In genomic region chr17:76268015-76268749, GRCh38 we compare ENCODE assay signal across 1 cellular context.
TF ChIP-seq lines count a peak whose summit lies in the region.

No MANE protein-coding gene starts in this region.

TF ChIP-seq in K562, 482 proteins besides CTCF, POLR2A, EP300 and RAD21 (continued from another document and continues in another):
- TF ChIP-seq ZBTB9 (CRISPR knock-in tag; IDR thresholded peaks at IDR 0.05) (no peak), MITF (IDR thresholded peaks at IDR 0.05) (peak; percentile 83), POLR3A (IDR thresholded peaks at IDR 0.05; ENCODE audit: borderline replicate concordance, extremely low read depth, insufficient read depth, insufficient read length) (no peak), HDAC8 (tag; IDR thresholded peaks at IDR 0.05) (no peak), ZNF445 (CRISPR knock-in tag; IDR thresholded peaks at IDR 0.05; ENCODE audit: low read depth) (no peak), NBN (IDR thresholded peaks at IDR 0.05; ENCODE audit: low read depth) (no peak; the same call in 1 of the 2 replicates), DIDO1 (tag; IDR thresholded peaks at IDR 0.05; ENCODE audit: low read depth) (no peak), SPI1 (IDR thresholded peaks at IDR 0.05; ENCODE audit: borderline replicate concordance, low read depth, low read length) (peak; percentile 69), KLF13 (tag; IDR thresholded peaks at IDR 0.05; ENCODE audit: borderline replicate concordance, low read depth) (no peak), ZNF780A (CRISPR knock-in tag; IDR thresholded peaks at IDR 0.05) (no peak), RBM15 (IDR thresholded peaks at IDR 0.05; ENCODE audit: insufficient read depth, low read length) (no peak), DNMT1 (IDR thresholded peaks at IDR 0.05) (no peak), ZBTB33 (CRISPR knock-in tag; IDR thresholded peaks at IDR 0.05) (no peak), MECOM (CRISPR knock-in tag; IDR thresholded peaks at IDR 0.05) (no peak), KDM4B (IDR thresholded peaks at IDR 0.05; ENCODE audit: borderline replicate concordance in 2 of 2, low read depth in 1 of 2) (no peak), PRPF4 (IDR thresholded peaks at IDR 0.05; ENCODE audit: insufficient read depth, low read depth, low read length, poor library complexity, severe bottlenecking) (no peak), GABPB1 (CRISPR knock-in tag; IDR thresholded peaks at IDR 0.05) (no peak), POLR3G (IDR thresholded peaks at IDR 0.05; ENCODE audit: extremely low read depth, insufficient read length, insufficient replicate concordance) (no peak), FOXA3 (CRISPR knock-in tag; conservative IDR thresholded peaks at IDR 0.05 in 1 of 2, IDR thresholded peaks at IDR 0.05 in 1 of 2) (no peak), PRDM10 (IDR thresholded peaks at IDR 0.05; ENCODE audit: partially characterized antibody) (peak; percentile 13), ID3 (CRISPR knock-in tag; IDR thresholded peaks at IDR 0.05) (no peak), ID3 (tag; IDR thresholded peaks at IDR 0.05) (peak; percentile 45; the same call in 1 of the 2 replicates), ESRRB (CRISPR knock-in tag; IDR thresholded peaks at IDR 0.05; ENCODE audit: borderline replicate concordance) (no peak), MAX (CRISPR knock-in tag; IDR thresholded peaks at IDR 0.05) (no peak), ZNF507 (tag; conservative IDR thresholded peaks at IDR 0.05) (no peak), ARID1B (IDR thresholded peaks at IDR 0.05) (no peak; the same call in 1 of the 2 replicates), ZNF518B (CRISPR knock-in tag; IDR thresholded peaks at IDR 0.05) (no peak), ZNF316 (IDR thresholded peaks at IDR 0.05) (no peak), PML (IDR thresholded peaks at IDR 0.05; ENCODE audit: low read length) (peak; percentile 27; the same call in 1 of the 2 replicates), FOS (IDR thresholded peaks at IDR 0.05; ENCODE audit: extremely low read depth, insufficient read length) (no peak), TBL1XR1 (IDR thresholded peaks at IDR 0.05; ENCODE audit: low read length in 2 of 2) (peak in 1 of 2 experiments; percentile 62; a peak in 1 of 4 replicates), ZNF23 (CRISPR knock-in tag; IDR thresholded peaks at IDR 0.05) (no peak), ZFP91 (CRISPR knock-in tag; IDR thresholded peaks at IDR 0.05) (no peak), RCOR1 (IDR thresholded peaks at IDR 0.05; ENCODE audit: borderline replicate concordance in 1 of 2, low read depth in 2 of 2, low read length in 2 of 2) (peak; percentile 12 to 55; a peak in 1 of 4 replicates), DMBX1 (CRISPR knock-in tag; IDR thresholded peaks at IDR 0.05; ENCODE audit: borderline replicate concordance) (no peak; the same call in 1 of the 2 replicates), ETV1 (tag; conservative IDR thresholded peaks at IDR 0.05; ENCODE audit: low read depth) (0 out of 2 replicates have a peak, but pooled peaks have one; percentile 15), CTBP1 (IDR thresholded peaks at IDR 0.05; ENCODE audit: borderline replicate concordance) (peak; percentile 46; the same call in 1 of the 2 replicates), JUN (IDR thresholded peaks at IDR 0.05; ENCODE audit: borderline replicate concordance, low read depth, low read length) (peak; percentile 42; the same call in 1 of the 2 replicates), JUN (CRISPR knock-in tag; IDR thresholded peaks at IDR 0.05; ENCODE audit: borderline replicate concordance) (no peak), HNRNPH1 (optimal IDR thresholded peaks at IDR 0.05; ENCODE audit: low read depth, low read length) (no peak), PHB (CRISPR knock-in tag; IDR thresholded peaks at IDR 0.05) (no peak), NFE2L1 (tag; IDR thresholded peaks at IDR 0.05; ENCODE audit: borderline replicate concordance, low read depth) (no peak), PCBP1 (IDR thresholded peaks at IDR 0.05; ENCODE audit: low read depth, low read length, poor library complexity, severe bottlenecking) (no peak), ETS2 (tag; IDR thresholded peaks at IDR 0.05; ENCODE audit: borderline replicate concordance, poor library complexity, severe bottlenecking) (no peak), BHLHE40 (IDR thresholded peaks at IDR 0.05; ENCODE audit: low read length) (peak; percentile 43; the same call in 1 of the 2 replicates), SRSF7 (optimal IDR thresholded peaks at IDR 0.05; ENCODE audit: low read depth, low read length) (no peak), ZHX1 (conservative IDR thresholded peaks at IDR 0.05; ENCODE audit: low read length) (no peak)
